In genomic region chr2:200752835-200753234, GRCh38 we compare ENCODE assay signal across 27 cellular contexts.
"Had no signal": no experiment of that assay in that cellular context is flagged by ENCODE, and none has a peak within 500 bp of the region (broad histone marks: within the 10 kb centered on the region; RNA-seq: fewer than 3 reads in every experiment).

No MANE protein-coding gene starts in this region.

- FAIRE-seq: colon, endometrium, endothelial cell of umbilical vein, frontal cortex had no signal

- H3K4me3 ChIP-seq: colonic mucosa, coronary artery, dorsolateral prefrontal cortex, esophagus muscularis mucosa, esophagus squamous epithelium, gastrocnemius medialis, gastroesophageal sphincter, heart left ventricle, heart right ventricle had no signal

- H3K36me3 ChIP-seq: colonic mucosa, esophagus muscularis mucosa, esophagus squamous epithelium, gastrocnemius medialis, gastroesophageal sphincter, heart left ventricle, heart right ventricle had no signal

- H3K27me3 ChIP-seq: colonic mucosa, foreskin keratinocyte, gastrocnemius medialis, heart left ventricle, heart right ventricle had no signal

- H3K4me1 ChIP-seq: gastroesophageal sphincter had no signal

- DNase-seq: colonic mucosa; cortex of kidney; dermis blood vessel endothelial cell; dorsolateral prefrontal cortex; effector CD4-positive, alpha-beta T cell; effector CD8-positive, alpha-beta T cell; effector memory CD4-positive, alpha-beta T cell; effector memory CD8-positive, alpha-beta T cell; endodermal cell; erythroblast; esophagus squamous epithelium; foreskin fibroblast; foreskin keratinocyte; foreskin melanocyte; gastrocnemius medialis; glutamatergic neuron; head of caudate nucleus; heart left ventricle; heart right ventricle had no signal

- H3K9me3 ChIP-seq: colonic mucosa, esophagus muscularis mucosa, esophagus squamous epithelium, gastrocnemius medialis, gastroesophageal sphincter, heart left ventricle, heart right ventricle had no signal

- H3K27ac ChIP-seq: colonic mucosa, dorsolateral prefrontal cortex, esophagus muscularis mucosa, foreskin keratinocyte, gastroesophageal sphincter, heart left ventricle, heart right ventricle had no signal

- ATAC-seq: effector memory CD8-positive, alpha-beta T cell; esophagus mucosa; foreskin keratinocyte; gastroesophageal sphincter; heart left ventricle; heart right ventricle had no signal
